ENCODE assay signal across 14 cellular contexts in the genomic region with DNA sequence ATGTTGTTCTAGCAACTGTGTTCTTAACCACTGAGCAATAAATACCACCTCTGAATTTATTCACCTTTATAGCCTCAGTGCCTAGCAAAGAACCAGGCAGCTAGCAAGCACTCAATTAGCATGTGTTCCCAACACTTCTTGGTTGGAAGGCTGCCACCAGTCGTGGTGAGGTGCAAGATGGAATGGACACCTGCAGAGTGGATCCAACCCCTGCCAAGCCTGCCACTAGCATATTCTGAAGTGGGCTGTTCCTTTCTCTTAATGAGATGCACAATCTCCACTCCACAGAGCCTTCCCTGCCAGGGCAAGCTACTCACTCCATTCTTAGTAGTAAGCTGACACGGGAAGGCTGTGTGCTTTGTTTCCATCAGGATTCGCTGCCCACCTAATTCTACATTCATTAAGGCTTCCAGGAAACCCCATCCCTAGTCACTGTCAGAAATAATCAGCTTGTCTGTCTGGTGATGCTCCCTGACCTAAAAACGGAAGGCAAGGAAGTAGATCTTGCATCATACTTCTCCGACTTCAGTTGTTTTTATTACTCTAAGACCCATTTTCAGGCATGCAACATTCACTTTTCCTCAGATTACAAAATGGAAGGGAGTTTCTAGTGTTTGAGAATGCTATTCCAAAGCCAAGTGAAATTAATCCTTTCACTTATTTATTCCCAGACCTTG.
DNase-seq lines count a peak whose midpoint lies in the region; TF ChIP-seq lines count a peak whose summit lies in the region.
"Had no signal": no experiment of that assay in that cellular context is flagged by ENCODE, and none has a peak within 500 bp of the region (broad histone marks: within the 10 kb centered on the region; RNA-seq: fewer than 3 reads in every experiment).

No MANE protein-coding gene starts in this region.

- no peaks in the 10 kb centered on the region for H3K9me3 Mint-ChIP-seq in osteocyte (ENCODE audit: unreplicated experiment)
- H3K9me3 Mint-ChIP-seq: stimulated activated memory B cell treated with anti-CD40 and anti-IgM and Interleukin-4, amounts not matched to agents 10 μg/mL and 1 μg/mL and 100 μg/mL, for 72 hours had no signal

- no peak overlapping the region for H3K4me3 Mint-ChIP-seq in osteocyte (ENCODE audit: unreplicated experiment)
- H3K4me3 Mint-ChIP-seq: stimulated activated memory B cell treated with anti-CD40 and anti-IgM and Interleukin-4, amounts not matched to agents 10 μg/mL and 1 μg/mL and 100 μg/mL, for 72 hours; T-cell had no signal

- H3K36me3 Mint-ChIP-seq in osteocyte (ENCODE audit: unreplicated experiment) = no peaks in the 10 kb centered on the region
- H3K36me3 Mint-ChIP-seq: stimulated activated memory B cell treated with anti-CD40 and anti-IgM and Interleukin-4, amounts not matched to agents 10 μg/mL and 1 μg/mL and 100 μg/mL, for 72 hours; T-cell had no signal

- DNase-seq in SKM-1 (lab: John Stamatoyannopoulos, UW; ENCODE audit: unreplicated experiment) (peak; percentile 29), SKM-1 treated with dmso at 0.1 percent for 144 hours (lab: John Stamatoyannopoulos, UW; ENCODE audit: unreplicated experiment) (no peak), NCI-H2171 (lab: John Stamatoyannopoulos, UW) (peak; percentile 28), cerebellar cortex (ENCODE audit: low spot score) (peak; percentile 26), superior temporal gyrus (ENCODE audit: extremely low spot score) (peak; percentile 23), GM19238 (ENCODE audit: insufficient read length, low spot score) (no peak), NCI-H1694 treated with DMSO at 0.1 percent for 48 hours (lab: John Stamatoyannopoulos, UW) (no peak), osteocyte (ENCODE audit: extremely low spot score, unreplicated experiment) (no peak)
- DNase-seq: activated CD4-positive, alpha-beta T cell treated with anti-CD3 and anti-CD28 coated beads for 1 hour; activated T-cell treated with anti-CD3 and anti-CD28 coated beads for 4 hours; EL; stimulated activated CD4-positive, alpha-beta T cell treated with anti-CD3 and anti-CD28 coated beads, Interleukin-4, amount 100 ng/mL, for 24 hours; T-cell had no signal

- no peak overlapping the region for H3K27ac Mint-ChIP-seq in osteocyte (ENCODE audit: unreplicated experiment)
- H3K27ac Mint-ChIP-seq: stimulated activated memory B cell treated with anti-CD40 and anti-IgM and Interleukin-4, amounts not matched to agents 10 μg/mL and 1 μg/mL and 100 μg/mL, for 72 hours; T-cell had no signal

- TF ChIP-seq CTCF in osteocyte (IDR thresholded peaks at IDR 0.05) = no peak

- no peaks in the 10 kb centered on the region for H3K27me3 Mint-ChIP-seq in osteocyte (ENCODE audit: unreplicated experiment)

- H3K4me1 Mint-ChIP-seq in osteocyte (ENCODE audit: unreplicated experiment) = peaks cover 6% of the 10 kb centered on the region
- H3K4me1 Mint-ChIP-seq: stimulated activated memory B cell treated with anti-CD40 and anti-IgM and Interleukin-4, amounts not matched to agents 10 μg/mL and 1 μg/mL and 100 μg/mL, for 72 hours; T-cell had no signal

Comparison
In these comparisons a context has a peak if more than half of its experiments do, and no peak if none do; other contexts are left out.
1. DNase-seq: peak in SKM-1 (single experiment), NCI-H2171 (single experiment), cerebellar cortex (single experiment) and superior temporal gyrus (single experiment); none in SKM-1 treated with dmso at 0.1 percent for 144 hours (single experiment), GM19238 (single experiment), NCI-H1694 treated with DMSO at 0.1 percent for 48 hours (single experiment) and osteocyte (single experiment).